19 cellular contexts compared by ENCODE assay signal in the genomic region with DNA sequence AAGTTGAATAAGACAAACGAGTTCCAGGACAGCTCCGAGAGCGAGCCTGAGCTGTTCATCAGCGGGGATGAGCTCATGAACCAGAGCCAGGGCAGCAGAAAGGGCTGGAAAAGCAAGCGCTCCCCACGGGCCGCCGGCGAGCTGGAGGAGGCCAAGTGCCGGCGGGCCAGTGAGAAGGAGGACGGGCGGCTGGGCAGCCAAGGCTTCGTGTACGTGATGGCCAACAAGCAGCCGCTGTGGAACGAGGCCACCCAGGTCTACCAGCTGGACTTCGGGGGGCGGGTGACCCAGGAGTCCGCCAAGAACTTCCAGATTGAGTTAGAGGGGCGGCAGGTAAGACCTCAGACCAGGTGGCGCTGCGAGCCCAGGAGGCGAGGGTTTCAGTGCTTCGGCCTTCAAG. TPM values are rescaled to one million over a fixed set of nuclear protein-coding genes. Genes with fewer than 3 reads are reported as not detected.
A peak's percentile ranks its signal among the peaks of the same experiment; 100 is the strongest.
DNase-seq lines count a peak whose midpoint lies in the region; ATAC-seq, FAIRE-seq and TF ChIP-seq lines count a peak whose summit lies in the region.
"Had no signal": no experiment of that assay in that cellular context is flagged by ENCODE, and none has a peak within 500 bp of the region (broad histone marks: within the 10 kb centered on the region; RNA-seq: fewer than 3 reads in every experiment).

No MANE protein-coding gene starts in this region.

- no peak for FAIRE-seq in HepG2 (lab: Jason Lieb, UNC)
- FAIRE-seq: A549, G401.6, GM12891 had no signal

- H3K9me3 ChIP-seq in HepG2 (ENCODE audit: low read length) (no peaks in the 10 kb centered on the region), right lobe of liver (no peaks in the 10 kb centered on the region), endodermal cell (ENCODE audit: control insufficient read depth, low read length) (no peaks in the 10 kb centered on the region), GM23248 (ENCODE audit: low read depth) (no peaks in the 10 kb centered on the region), transverse colon (no peaks in the 10 kb centered on the region)
- H3K9me3 ChIP-seq: A549, BE2C had no signal

- CTCF ChIA-PET in HepG2 (lab: Yijun Ruan, JAX; ENCODE audit: low intra/inter-chr PET ratio, low total read pairs) = no interaction called here

- H3K4me1 Mint-ChIP-seq in endodermal cell = peaks cover 4% of the 10 kb centered on the region

- H3K27me3 ChIP-seq in HepG2 (ENCODE audit: control insufficient read depth in 1 of 2, insufficient read depth in 2 of 2, low read length in 2 of 2) (no peaks in the 10 kb centered on the region), right lobe of liver (no peaks in the 10 kb centered on the region), endodermal cell (ENCODE audit: control insufficient read depth, insufficient read depth, low read length, poor library complexity, severe bottlenecking) (no peaks in the 10 kb centered on the region), GM23248 (replicated peaks; ENCODE audit: insufficient read depth) (no peaks in the 10 kb centered on the region), transverse colon (no peaks in the 10 kb centered on the region)
- H3K27me3 ChIP-seq: BE2C had no signal

- no peak for ATAC-seq in HepG2
- ATAC-seq in right lobe of liver = no peak
- ATAC-seq: A549 had no signal

- no peak overlapping the region for H3K4me3 Mint-ChIP-seq in endodermal cell
- H3K4me3 Mint-ChIP-seq: CD4-positive, alpha-beta memory T cell; HFFc6; IgD-negative memory B cell had no signal

- H3K27ac ChIP-seq in HepG2 (ENCODE audit: extremely low read length, insufficient read depth, low read length) = no peak overlapping the region
- H3K27ac ChIP-seq in right lobe of liver = no peak overlapping the region
- no peak overlapping the region for H3K27ac ChIP-seq in endodermal cell (ENCODE audit: low read depth, low read length)
- H3K27ac ChIP-seq in GM23248 = no peak overlapping the region
- no peak overlapping the region for H3K27ac ChIP-seq in transverse colon
- H3K27ac ChIP-seq: A549, C4-2B had no signal

- intact Hi-C loops in HepG2 (cut with micrococcal nuclease; ENCODE audit: unreplicated experiment) = no loop called here
- intact Hi-C loops in right lobe of liver (cut with DNase I) = no loop called here
- intact Hi-C loops in transverse colon (cut with DNase I; ENCODE audit: low total_unique reads) = no loop called here

- in situ Hi-C loops in HepG2 (cut with HindIII; ENCODE audit: extremely low pct_ligation_motif_present, low pct_unique_long_range_greater_than_20kb) = loop anchor here (25.0 kb wide), 1 partner anchor 292 kb away; no protein-coding TSS in a partner anchor
- in situ Hi-C loops in GM23248 (cut with MboI) = no loop called here
- in situ Hi-C loops in transverse colon (cut with MboI; ENCODE audit: low pct_ligation_motif_present in 1 of 4, low pct_unique_long_range_greater_than_20kb in 1 of 4, low sequenced_read_pairs in 3 of 4) = no loop called here

- no TSS peak for BruUV-seq in HepG2 (replicated peaks; lab: Mats Ljungman, UMichigan)

- H2AFZ ChIP-seq in HepG2 (ENCODE audit: low read length) = no peak overlapping the region
- H2AFZ ChIP-seq in GM23248 = no peak overlapping the region

- H3K36me3 Mint-ChIP-seq in endodermal cell (ENCODE audit: low read depth) = peaks cover 69% of the 10 kb centered on the region

- TF ChIP-seq RAD21 in HepG2 (CRISPR knock-in tag; IDR thresholded peaks at IDR 0.05) = no peak

- H3K4me3 ChIP-seq in HepG2 (replicated peaks in 1 of 3; ENCODE audit: insufficient read depth in 1 of 3, low read depth in 2 of 3, low read length in 3 of 3) = no peak overlapping the region
- no peak overlapping the region for H3K4me3 ChIP-seq in right lobe of liver
- H3K4me3 ChIP-seq in endodermal cell (ENCODE audit: low read length) = no peak overlapping the region
- H3K4me3 ChIP-seq in GM23248 = no peak overlapping the region
- H3K4me3 ChIP-seq in transverse colon = no peak overlapping the region
- H3K4me3 ChIP-seq: A549 had no signal

- TF ChIP-seq EP300 in HepG2 (IDR thresholded peaks at IDR 0.05; ENCODE audit: low read depth in 2 of 2, low read length in 2 of 2) (no peak), HepG2 (CRISPR knock-in tag; IDR thresholded peaks at IDR 0.05; ENCODE audit: borderline replicate concordance) (no peak), transverse colon (IDR thresholded peaks at IDR 0.05; ENCODE audit: low read depth) (no peak)

- H3K9ac ChIP-seq in HepG2 (ENCODE audit: insufficient read depth, low read depth, low read length) (no peak overlapping the region), endodermal cell (ENCODE audit: extremely low read depth, low read length, poor library complexity, severe bottlenecking) (no peak overlapping the region), GM23248 (no peak overlapping the region)

- H3K27ac Mint-ChIP-seq in endodermal cell = no peak overlapping the region
- H3K27ac Mint-ChIP-seq: HFFc6 had no signal

- no peak overlapping the region for H3K4me2 ChIP-seq in HepG2 (ENCODE audit: low read depth, low read length)
- H3K4me2 ChIP-seq in GM23248 (ENCODE audit: unreplicated experiment) = no peak overlapping the region
- H3K4me2 ChIP-seq: A549 had no signal

- DNase-seq in HepG2 (ENCODE audit: low spot score) = no peak
- DNase-seq in right lobe of liver = no peak
- peak; percentile 3 for DNase-seq in NOMO-1 treated with DMSO at 0.1 percent for 48 hours (lab: John Stamatoyannopoulos, UW; ENCODE audit: unreplicated experiment)
- DNase-seq in endodermal cell = peak; percentile 39
- DNase-seq in ureter (ENCODE audit: low spot score) = peak; percentile 25
- no peak for DNase-seq in HPDE6-E6E7 (ENCODE audit: extremely low spot score)
- no peak for DNase-seq in GM23248
- DNase-seq in transverse colon = no peak
- DNase-seq: BE2C; CD4-positive, alpha-beta memory T cell; DMS79; GOT3; HCEC 1CT; HFFc6 had no signal

- H3K79me2 ChIP-seq in HepG2 (ENCODE audit: insufficient read depth, low read length) (no peaks in the 10 kb centered on the region), GM23248 (ENCODE audit: insufficient read depth) (no peaks in the 10 kb centered on the region)

- H3F3A ChIP-seq in GM23248 (ENCODE audit: insufficient read depth) = peaks cover 8% of the 10 kb centered on the region; the same call in 1 of the 2 replicates

- peaks cover 24 to 54% of the 10 kb centered on the region in 2 experiments for H3K36me3 ChIP-seq in HepG2 (replicated peaks in 1 of 2; ENCODE audit: control insufficient read depth in 1 of 2, insufficient read depth in 2 of 2, low read length in 2 of 2)
- H3K36me3 ChIP-seq in right lobe of liver = peaks cover 0 to 6% (median 0%) of the 10 kb centered on the region in 4 donors
- H3K36me3 ChIP-seq in endodermal cell (ENCODE audit: control insufficient read depth, insufficient read depth, low read length) = peaks cover 49% of the 10 kb centered on the region
- H3K36me3 ChIP-seq in GM23248 (ENCODE audit: low read depth) = peaks cover 3% of the 10 kb centered on the region; the same call in 1 of the 2 replicates
- peaks cover 0 to 4% (median 0%) of the 10 kb centered on the region in 4 donors for H3K36me3 ChIP-seq in transverse colon

- no peaks in the 10 kb centered on the region for H3K9me3 Mint-ChIP-seq in endodermal cell
- H3K9me3 Mint-ChIP-seq: HFFc6 had no signal

- no peak for TF ChIP-seq CTCF in HepG2 (CRISPR knock-in tag; IDR thresholded peaks at IDR 0.05)
- no peak for TF ChIP-seq CTCF in right lobe of liver (IDR thresholded peaks at IDR 0.05)
- TF ChIP-seq CTCF in endodermal cell (conservative IDR thresholded peaks at IDR 0.05) = no peak
- no peak for TF ChIP-seq CTCF in transverse colon (IDR thresholded peaks at IDR 0.05)

- H4K20me1 ChIP-seq in HepG2 (ENCODE audit: insufficient read depth, low read length) (no peaks in the 10 kb centered on the region), GM23248 (ENCODE audit: insufficient read depth) (no peaks in the 10 kb centered on the region)

- 97% methylated on average over 25 of the region's 25 CpGs for WGBS in HepG2 (ENCODE audit: low lambda C conversion rate)
- 95% methylated on average over 19 of the region's 25 CpGs for WGBS in right lobe of liver (ENCODE audit: insufficient coverage, low coverage, low lambda C conversion rate, missing lambda C conversion rate)
- WGBS in endodermal cell (ENCODE audit: insufficient coverage in 1 of 2, insufficient read length in 1 of 2), 2 experiments = 93 to 97% methylated on average over 12 to 25 of the region's 25 CpGs
- 94 to 95% methylated on average over 25 of the region's 25 CpGs for WGBS in GM23248 (ENCODE audit: low coverage in 1 of 2, low lambda C conversion rate in 2 of 2, missing lambda C conversion rate in 2 of 2), 2 experiments
- WGBS in transverse colon (ENCODE audit: low coverage in 1 of 2), 2 donors = 95 to 96% methylated on average over 4 to 25 of the region's 25 CpGs

- peaks cover 1% of the 10 kb centered on the region for H3K4me1 ChIP-seq in HepG2 (ENCODE audit: insufficient read depth, low read length)
- H3K4me1 ChIP-seq in right lobe of liver = peaks cover 0 to 3% (median 1%) of the 10 kb centered on the region in 4 donors
- no peaks in the 10 kb centered on the region for H3K4me1 ChIP-seq in endodermal cell (ENCODE audit: control insufficient read depth, insufficient read depth, low read length)
- H3K4me1 ChIP-seq in GM23248 (ENCODE audit: insufficient read depth) = peaks cover 5% of the 10 kb centered on the region
- no peaks in the 10 kb centered on the region for H3K4me1 ChIP-seq in transverse colon
- H3K4me1 ChIP-seq: A549, BE2C had no signal

- POLR2A ChIA-PET in HepG2 (lab: Yijun Ruan, JAX) = no interaction called here

- no peak for TF ChIP-seq POLR2A in HepG2 (IDR thresholded peaks at IDR 0.05; ENCODE audit: insufficient read depth in 1 of 2, low read depth in 2 of 2, low read length in 2 of 2)
- TF ChIP-seq POLR2A in right lobe of liver (IDR thresholded peaks at IDR 0.05) = no peak
- no peak for TF ChIP-seq POLR2A in transverse colon (IDR thresholded peaks at IDR 0.05)

- no peaks in the 10 kb centered on the region for H3K9me2 ChIP-seq in GM23248 (ENCODE audit: insufficient read depth)

- H3K27me3 Mint-ChIP-seq in endodermal cell (ENCODE audit: insufficient read depth) = no peaks in the 10 kb centered on the region
- H3K27me3 Mint-ChIP-seq: CD4-positive, alpha-beta memory T cell; IgD-negative memory B cell had no signal

RNA-seq across cellular contexts. Expression of a gene that starts 56.0 kb away (rescaled TPM):
- total RNA-seq in HepG2 (2016; rRNA removed; fragmentation: Illumina TruSeq; extraction: Trizol) (42.1 and 59.1 TPM in 2 replicates), right lobe of liver (10 to 100 TPM; 11.3 to 14.0 (median 12.5) TPM), endodermal cell (10 to 100 TPM; 21.2 to 21.8 TPM), ureter (38.3 TPM), transverse colon (10 to 100 TPM; 15.7 to 41.3 (median 34.2) TPM)
- total RNA-seq in HepG2 (2016; cell fraction: cytosol; rRNA removed; fragmentation: Illumina TruSeq; extraction: Trizol; ENCODE audit: low read depth) = 32.4 and 35.6 TPM in 2 replicates
- total RNA-seq in HepG2 (2016; cell fraction: insoluble cytoplasmic fraction; rRNA removed; fragmentation: Illumina TruSeq; extraction: Trizol) = 41.0 and 60.9 TPM in 2 replicates
- total RNA-seq in HepG2 (2016; cell fraction: membrane; rRNA removed; fragmentation: Illumina TruSeq; extraction: Trizol) = 29.2 and 32.9 TPM in 2 replicates
- 66.4 and 75.5 TPM in 2 replicates for total RNA-seq in HepG2 (2016; cell fraction: nucleus; rRNA removed; fragmentation: Illumina TruSeq; extraction: Trizol)
- polyA plus RNA-seq in HepG2 (2011; rRNA removed) (105 and 108 TPM in 2 replicates), GM23248 (2016; fragmentation: Nextera tagmentation; extraction: Ambion mirVana) (26.7 and 30.7 TPM in 2 replicates)
- 53.2 and 89.4 TPM in 2 replicates for polyA plus RNA-seq in HepG2 (2011; cell fraction: cytosol; rRNA removed)
- polyA plus RNA-seq in HepG2 (2011; cell fraction: nucleus; rRNA removed) = 65.7 and 85.9 TPM in 2 replicates
- polyA plus RNA-seq in HepG2 (2012) = 99.1 and 106 TPM in 2 replicates
- 2.2 and 2.6 TPM in 2 replicates for polyA plus RNA-seq in HepG2 (2016; cell fraction: cytosol; fragmentation: Illumina TruSeq; extraction: Trizol; ENCODE audit: low read depth)
- 31.8 and 32.9 TPM in 2 replicates for polyA plus RNA-seq in HepG2 (2016; cell fraction: insoluble cytoplasmic fraction; fragmentation: Illumina TruSeq; extraction: Trizol; ENCODE audit: low read depth)
- polyA plus RNA-seq in HepG2 (2016; cell fraction: membrane; fragmentation: Illumina TruSeq; extraction: Trizol; ENCODE audit: low read depth) = 8.5 and 9.3 TPM in 2 replicates
- polyA plus RNA-seq in HepG2 (2016; cell fraction: nucleus; fragmentation: Illumina TruSeq; extraction: Trizol; ENCODE audit: insufficient read depth, low read depth) = 140 and 144 TPM in 2 replicates
- polyA minus RNA-seq in HepG2 (2011; rRNA and poly(A)+ RNA removed; ENCODE audit: low replicate concordance) = 13.5 and 115 TPM in 2 replicates
- 82.7 and 108 TPM in 2 replicates for polyA minus RNA-seq in HepG2 (2011; cell fraction: cytosol; rRNA and poly(A)+ RNA removed)
- 78.4 and 93.9 TPM in 2 replicates for polyA minus RNA-seq in HepG2 (2011; cell fraction: nucleus; rRNA and poly(A)+ RNA removed)
- 20.7 TPM for polyA plus RNA-seq in endodermal cell (2013, experiment 1 of 2)
- polyA plus RNA-seq in endodermal cell (2013, experiment 2 of 2) = 18.7 TPM
- 52.6 and 53.0 TPM in 2 replicates for total RNA-seq in GM23248 (2014; rRNA removed; shearing (Covaris generic))

Comparison
In these comparisons a context has a peak if more than half of its experiments do, and no peak if none do; other contexts are left out.
1. DNase-seq: peak in NOMO-1 treated with DMSO at 0.1 percent for 48 hours (single experiment), endodermal cell (single experiment) and ureter (single experiment); none in HepG2 (single experiment), right lobe of liver (0 of 3), HPDE6-E6E7 (single experiment), GM23248 (single experiment) and transverse colon (single experiment).